In genomic region chr6:38079107-38079506, GRCh38 we compare ENCODE assay signal across 1 cellular context.
TF ChIP-seq lines count a peak whose summit lies in the region.

No MANE protein-coding gene starts in this region.

TF ChIP-seq in GM23338, 12 proteins besides CTCF, POLR2A, EP300 and RAD21 (continued from another document):
- no peak for TF ChIP-seq REST (IDR thresholded peaks at IDR 0.05; ENCODE audit: unreplicated experiment)
- no peak for TF ChIP-seq STAT1 (IDR thresholded peaks at IDR 0.05; ENCODE audit: unreplicated experiment)
- TF ChIP-seq POLR2AphosphoS5 (IDR thresholded peaks at IDR 0.05; ENCODE audit: low read depth), result no peak
